In the genomic region with DNA sequence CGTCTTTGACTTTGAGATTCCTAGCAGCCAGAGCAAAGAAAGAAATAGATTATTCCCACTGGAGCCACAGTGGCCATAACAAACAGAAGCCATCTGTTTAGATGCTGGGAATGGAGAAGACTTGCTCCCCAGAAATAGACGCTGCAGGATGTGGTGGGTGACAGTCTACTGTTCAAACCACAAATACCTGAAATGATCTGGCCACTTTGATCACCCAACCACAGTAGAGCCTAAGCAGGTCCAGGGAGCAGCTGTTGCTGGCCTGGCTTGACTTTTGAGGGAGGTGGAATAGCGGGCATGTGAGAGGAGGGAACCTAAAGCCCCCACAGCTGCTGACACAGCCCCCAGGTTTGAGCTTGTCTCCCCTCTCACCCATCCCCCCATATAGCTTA, we compare ENCODE assay signal across 9 cellular contexts. TPM values are rescaled to one million over a fixed set of nuclear protein-coding genes. Genes with fewer than 3 reads are reported as not detected.
DNase-seq lines count a peak whose midpoint lies in the region; ATAC-seq, FAIRE-seq and TF ChIP-seq lines count a peak whose summit lies in the region.
"Had no signal": no experiment of that assay in that cellular context is flagged by ENCODE, and none has a peak within 500 bp of the region (broad histone marks: within the 10 kb centered on the region; RNA-seq: fewer than 3 reads in every experiment).

No MANE protein-coding gene starts in this region.

- ATAC-seq in Right ventricle myocardium superior (ENCODE audit: poor library complexity) = no peak
- peak; percentile 25 for ATAC-seq in HG03139 (IDR thresholded peaks at IDR 0.05; ENCODE audit: unreplicated experiment)
- peak; percentile 65 for ATAC-seq in activated T-helper 17 cell treated with anti-CD3 and anti-CD28 coated beads, Interleukin-2, amount 50 U/mL, for 72 hours (replicated peaks)
- ATAC-seq in pancreas = no peak

- 94 to 95% methylated on average over 3 of the region's 3 CpGs for WGBS in pancreas, 2 donors

- H3K27me3 Mint-ChIP-seq in activated T-helper 17 cell treated with anti-CD3 and anti-CD28 coated beads, Interleukin-2, amount 50 U/mL, for 72 hours = no peaks in the 10 kb centered on the region
- H3K27me3 Mint-ChIP-seq: brain had no signal

- H3K36me3 ChIP-seq in left ventricle myocardium inferior (peaks cover 26% of the 10 kb centered on the region), pancreas (no peaks in the 10 kb centered on the region)

- H3K27ac ChIP-seq in left ventricle myocardium inferior (replicated peaks) (peak overlapping the region; percentile 97), pancreas (peak overlapping the region; percentile 66 to 75 (median 72))

- H3K9me3 ChIP-seq in left ventricle myocardium inferior (replicated peaks) (no peaks in the 10 kb centered on the region), pancreas (no peaks in the 10 kb centered on the region)

- peaks cover 53% of the 10 kb centered on the region for H3K4me1 Mint-ChIP-seq in activated T-helper 17 cell treated with anti-CD3 and anti-CD28 coated beads, Interleukin-2, amount 50 U/mL, for 72 hours

- intact Hi-C loops in left ventricle myocardium inferior (cut with micrococcal nuclease) (no loop called here), Right ventricle myocardium superior (cut with DNase I) (no loop called here), pancreas (cut with DNase I) (no loop called here)

- H3K4me3 Mint-ChIP-seq in activated T-helper 17 cell treated with anti-CD3 and anti-CD28 coated beads, Interleukin-2, amount 50 U/mL, for 72 hours = peak overlapping the region; percentile 69
- H3K4me3 Mint-ChIP-seq: brain had no signal

- H3K27me3 ChIP-seq in left ventricle myocardium inferior (ENCODE audit: low read depth) = no peaks in the 10 kb centered on the region
- no peaks in the 10 kb centered on the region for H3K27me3 ChIP-seq in pancreas

- H3K9me3 Mint-ChIP-seq in activated T-helper 17 cell treated with anti-CD3 and anti-CD28 coated beads, Interleukin-2, amount 50 U/mL, for 72 hours = no peaks in the 10 kb centered on the region
- H3K9me3 Mint-ChIP-seq: brain had no signal

- H3K36me3 Mint-ChIP-seq in activated T-helper 17 cell treated with anti-CD3 and anti-CD28 coated beads, Interleukin-2, amount 50 U/mL, for 72 hours (ENCODE audit: low read depth) = peaks cover 70% of the 10 kb centered on the region

- H3K27ac Mint-ChIP-seq in activated T-helper 17 cell treated with anti-CD3 and anti-CD28 coated beads, Interleukin-2, amount 50 U/mL, for 72 hours = peak overlapping the region; percentile 83

- H3K4me3 ChIP-seq in left ventricle myocardium inferior (no peak overlapping the region), pancreas (no peak overlapping the region)

- H3K4me1 ChIP-seq in left ventricle myocardium inferior (peaks cover 100% of the 10 kb centered on the region), pancreas (peaks cover 29 to 46% (median 43%) of the 10 kb centered on the region in 3 donors)

- no peak for TF ChIP-seq CTCF in left ventricle myocardium inferior (IDR thresholded peaks at IDR 0.05; ENCODE audit: borderline replicate concordance)
- no peak for TF ChIP-seq CTCF in pancreas (IDR thresholded peaks at IDR 0.05)

- FAIRE-seq in pancreas (lab: Jason Lieb, UNC) = no peak

- no peak for DNase-seq in left ventricle myocardium inferior
- DNase-seq in Right ventricle myocardium superior = no peak
- DNase-seq in pancreas = no peak
- DNase-seq in SKM-1 treated with dmso at 0.1 percent for 144 hours (lab: John Stamatoyannopoulos, UW; ENCODE audit: unreplicated experiment) = no peak
- DNase-seq in NCI-H1436 treated with DMSO at 0.1 percent for 48 hours (lab: John Stamatoyannopoulos, UW) = no peak
- DNase-seq in NCI-H2029 treated with DMSO at 0.1 percent for 48 hours (lab: John Stamatoyannopoulos, UW) = no peak

RNA-seq across cellular contexts. Expression of a gene that starts 38.6 kb away (rescaled TPM):
- total RNA-seq in left ventricle myocardium inferior = 50.5 TPM
- total RNA-seq in Right ventricle myocardium superior = 42.8 TPM
- 10 to 100 TPM in 1 of 2 donors, 1 to 10 TPM in 1; 8.5 to 12.1 TPM for total RNA-seq in activated T-helper 17 cell treated with anti-CD3 and anti-CD28 coated beads, Interleukin-2, amount 50 U/mL, for 72 hours
- total RNA-seq in pancreas = 10 to 100 TPM in 3 of 6 donors, 1 to 10 TPM in 3; 5.4 to 15.0 (median 9.3) TPM
- 1 to 10 TPM; 2.8 to 4.1 TPM for polyA plus RNA-seq in pancreas

Comparison
In these comparisons a context has a peak if more than half of its experiments do, and no peak if none do; other contexts are left out.
1. ATAC-seq: peak in HG03139 (single experiment) and activated T-helper 17 cell treated with anti-CD3 and anti-CD28 coated beads, Interleukin-2, amount 50 U/mL, for 72 hours (single experiment); none in Right ventricle myocardium superior (single experiment) and pancreas (0 of 4).